22 cellular contexts compared by ENCODE assay signal in the genomic region with DNA sequence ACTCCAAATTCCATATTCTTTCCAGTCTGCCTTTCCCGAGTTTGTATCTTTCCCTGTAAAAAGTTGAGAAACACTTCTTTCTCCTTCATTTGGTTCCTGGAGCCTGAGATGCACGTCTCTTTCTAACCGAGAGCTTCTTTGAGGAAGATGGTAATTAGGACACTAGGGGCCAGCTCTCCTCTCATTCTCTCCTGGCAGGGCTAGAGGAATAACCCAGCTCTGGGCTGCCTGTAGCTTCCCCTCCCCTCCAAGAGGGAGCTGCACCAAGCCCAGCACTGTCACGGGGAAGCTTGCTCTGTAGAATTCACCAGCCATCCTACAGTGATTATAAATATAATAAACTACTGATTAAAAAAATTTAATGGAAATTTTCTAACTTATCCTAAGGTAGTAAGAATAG.
"Had no signal": no experiment of that assay in that cellular context is flagged by ENCODE, and none has a peak within 500 bp of the region (broad histone marks: within the 10 kb centered on the region; RNA-seq: fewer than 3 reads in every experiment).

No MANE protein-coding gene starts in this region.

- H3K9me3 ChIP-seq: MG63, SJCRH30 had no signal

- H3K36me3 ChIP-seq: brain microvascular endothelial cell, MG63, SJCRH30, WERI-Rb-1 had no signal

- H3K27me3 ChIP-seq: brain microvascular endothelial cell, MG63, SJCRH30 had no signal

- H3K27ac ChIP-seq: brain microvascular endothelial cell, SJCRH30, SK-N-MC, WERI-Rb-1 had no signal

- H3K4me1 ChIP-seq: SJCRH30 had no signal

- ATAC-seq: activated CD8-positive, alpha-beta T cell treated with anti-CD3 and anti-CD28 coated beads for 36 hours; Panc1 had no signal

- DNase-seq: activated CD4-positive, alpha-beta T cell treated with anti-CD3 and anti-CD28 coated beads, Interleukin-2, amount 10 ng/mL, durations not matched to agents 24 days and 14 days; activated CD4-positive, alpha-beta T cell treated with anti-CD3 and anti-CD28 coated beads, Interleukin-2, amount 50 U/mL, for 4 hours; activated effector memory CD4-positive, alpha-beta T cell treated with anti-CD3 and anti-CD28 coated beads, Interleukin-2, amount 50 U/mL, for 16 hours; activated naive CD4-positive, alpha-beta T cell; activated T-cell treated with anti-CD3 and anti-CD28 coated beads, Interleukin-2, amount 50 U/mL, for 1 hour; activated T-cell treated with anti-CD3 and anti-CD28 coated beads, Interleukin-2, amount 50 U/mL, for 72 hours; brain microvascular endothelial cell; central memory CD4-positive, alpha-beta T cell; NCI-H1048; NCI-H1105 treated with DMSO at 0.1 percent for 48 hours; NCI-H1436; NCI-H2029; NCI-H510A treated with DMSO at 0.1 percent for 48 hours; NCI-H82; SHP77; T1000; WERI-Rb-1 had no signal

- H3K4me3 ChIP-seq: MG63, SJCRH30, SK-N-MC had no signal
